36 cellular contexts compared by ENCODE assay signal in genomic region chr4:1958276-1959103, GRCh38. TPM values are rescaled to one million over a fixed set of nuclear protein-coding genes. Genes with fewer than 3 reads are reported as not detected.
DNase-seq lines count a peak whose midpoint lies in the region; ATAC-seq and TF ChIP-seq lines count a peak whose summit lies in the region.
"Had no signal": no experiment of that assay in that cellular context is flagged by ENCODE, and none has a peak within 500 bp of the region (broad histone marks: within the 10 kb centered on the region; RNA-seq: fewer than 3 reads in every experiment).

No MANE protein-coding gene starts in this region.

- no peak overlapping the region for H3K4me3 Mint-ChIP-seq in activated T-cell treated with anti-CD3 and anti-CD28 coated beads, Interleukin-2, amount 50 U/mL, for 24 hours
- H3K4me3 Mint-ChIP-seq in HFFc6 = no peak overlapping the region
- no peak overlapping the region for H3K4me3 Mint-ChIP-seq in neural crest cell
- H3K4me3 Mint-ChIP-seq in stimulated activated effector memory CD8-positive, alpha-beta T cell treated with anti-CD3 and anti-CD28 coated beads, Interleukin-12 subunit alpha, Interleukin-12 subunit beta, amount 100 ng/mL, for 72 hours = no peak overlapping the region
- H3K4me3 Mint-ChIP-seq: activated CD4-positive, alpha-beta T cell treated with anti-CD3 and anti-CD28 coated beads for 36 hours; CD4-positive, CD25-positive, alpha-beta regulatory T cell; central memory CD8-positive, alpha-beta T cell; memory B cell; nephron; stimulated activated naive CD8-positive, alpha-beta T cell treated with anti-CD3 and anti-CD28 coated beads, Interleukin-15, Interleukin-2, amounts not matched to agents 100 ng/mL and 50 ng/mL, for 24 hours had no signal

- no peaks in the 10 kb centered on the region for H3K27me3 ChIP-seq in testis
- H3K27me3 ChIP-seq: esophagus squamous epithelium, heart right ventricle, MG63, pancreas, Peyer's patch, uterus had no signal

- H3K27me3 Mint-ChIP-seq in activated T-cell treated with anti-CD3 and anti-CD28 coated beads, Interleukin-2, amount 50 U/mL, for 24 hours = no peaks in the 10 kb centered on the region
- H3K27me3 Mint-ChIP-seq in HFFc6 (ENCODE audit: insufficient read depth) (peaks cover 4% of the 10 kb centered on the region), neural crest cell (ENCODE audit: low read depth) (no peaks in the 10 kb centered on the region)
- H3K27me3 Mint-ChIP-seq: activated CD4-positive, alpha-beta T cell treated with anti-CD3 and anti-CD28 coated beads for 36 hours; CD4-positive, CD25-positive, alpha-beta regulatory T cell; central memory CD8-positive, alpha-beta T cell; memory B cell; stimulated activated naive CD8-positive, alpha-beta T cell treated with anti-CD3 and anti-CD28 coated beads, Interleukin-15, Interleukin-2, amounts not matched to agents 100 ng/mL and 50 ng/mL, for 24 hours had no signal

- H3K27ac ChIP-seq in testis = no peak overlapping the region
- H3K27ac ChIP-seq: A549, esophagus squamous epithelium, heart right ventricle, pancreas, Peyer's patch, thoracic aorta, uterus had no signal

- WGBS in testis, 2 donors = 77 to 85% methylated on average over 10 to 15 of the region's 15 CpGs

- TF ChIP-seq CTCF in HFFc6 (IDR thresholded peaks at IDR 0.05) (no peak), neural crest cell (conservative IDR thresholded peaks at IDR 0.05) (no peak), testis (IDR thresholded peaks at IDR 0.05) (no peak)

- no peak for TF ChIP-seq POLR2A in testis (IDR thresholded peaks at IDR 0.05)

- no peaks in the 10 kb centered on the region for H3K36me3 ChIP-seq in testis (ENCODE audit: low read depth, missing control alignments)
- H3K36me3 ChIP-seq: uterus had no signal

- no peaks in the 10 kb centered on the region for H3K9me3 Mint-ChIP-seq in activated T-cell treated with anti-CD3 and anti-CD28 coated beads, Interleukin-2, amount 50 U/mL, for 24 hours
- H3K9me3 Mint-ChIP-seq in HFFc6 = no peaks in the 10 kb centered on the region
- no peaks in the 10 kb centered on the region for H3K9me3 Mint-ChIP-seq in neural crest cell
- no peaks in the 10 kb centered on the region for H3K9me3 Mint-ChIP-seq in stimulated activated effector memory CD8-positive, alpha-beta T cell treated with anti-CD3 and anti-CD28 coated beads, Interleukin-12 subunit alpha, Interleukin-12 subunit beta, amount 100 ng/mL, for 72 hours
- H3K9me3 Mint-ChIP-seq: CD4-positive, CD25-positive, alpha-beta regulatory T cell; central memory CD8-positive, alpha-beta T cell; memory B cell; nephron; stimulated activated naive CD8-positive, alpha-beta T cell treated with anti-CD3 and anti-CD28 coated beads, Interleukin-15, Interleukin-2, amounts not matched to agents 100 ng/mL and 50 ng/mL, for 24 hours had no signal

- peaks cover 99% of the 10 kb centered on the region for H3K36me3 Mint-ChIP-seq in activated T-cell treated with anti-CD3 and anti-CD28 coated beads, Interleukin-2, amount 50 U/mL, for 24 hours (ENCODE audit: low read depth)
- H3K36me3 Mint-ChIP-seq in HFFc6 (ENCODE audit: low read depth) = peaks cover 50% of the 10 kb centered on the region
- H3K36me3 Mint-ChIP-seq in neural crest cell (ENCODE audit: low read depth) = peaks cover 29% of the 10 kb centered on the region
- H3K36me3 Mint-ChIP-seq in stimulated activated effector memory CD8-positive, alpha-beta T cell treated with anti-CD3 and anti-CD28 coated beads, Interleukin-12 subunit alpha, Interleukin-12 subunit beta, amount 100 ng/mL, for 72 hours = peaks cover 100% of the 10 kb centered on the region

- H3K4me1 ChIP-seq in testis = peaks cover 5% of the 10 kb centered on the region
- H3K4me1 ChIP-seq: A549, esophagus squamous epithelium, Peyer's patch, uterus had no signal

- no peak for ATAC-seq in stimulated activated effector memory CD8-positive, alpha-beta T cell treated with anti-CD3 and anti-CD28 coated beads, Interleukin-12 subunit alpha, Interleukin-12 subunit beta, amount 100 ng/mL, for 72 hours
- no peak for ATAC-seq in HG02852 (IDR thresholded peaks at IDR 0.05; ENCODE audit: unreplicated experiment)
- ATAC-seq: activated CD4-positive, alpha-beta T cell treated with anti-CD3 and anti-CD28 coated beads for 36 hours; pancreas had no signal

- intact Hi-C loops in testis (cut with DNase I; ENCODE audit: low total_unique reads) = no loop called here

- no peaks in the 10 kb centered on the region for H3K9me3 ChIP-seq in testis
- H3K9me3 ChIP-seq: A549, esophagus squamous epithelium, heart right ventricle, MG63, pancreas, Peyer's patch, thoracic aorta, uterus had no signal

- no peak for DNase-seq in activated T-cell treated with anti-CD3 and anti-CD28 coated beads, Interleukin-2, amount 50 U/mL, for 24 hours
- DNase-seq in activated T-cell treated with anti-CD3 and anti-CD28 coated beads, Interleukin-2, amount 50 U/mL, for 48 hours = no peak
- DNase-seq in HFFc6 (no peak), cerebellum (ENCODE audit: low spot score) (peak; percentile 47), neural crest cell (ENCODE audit: low read depth, low spot score) (no peak), testis (no peak)
- no peak for DNase-seq in stimulated activated effector memory CD8-positive, alpha-beta T cell treated with anti-CD3 and anti-CD28 coated beads, Interleukin-12 subunit alpha, Interleukin-12 subunit beta, amount 100 ng/mL, for 72 hours (ENCODE audit: low spot score in 2 of 2)
- DNase-seq: activated CD4-positive, alpha-beta T cell treated with anti-CD3 and anti-CD28 coated beads for 36 hours; activated effector memory CD4-positive, alpha-beta T cell treated with anti-CD3 and anti-CD28 coated beads, Interleukin-2, amount 50 U/mL, for 16 hours; activated T-cell treated with anti-CD3 and anti-CD28 coated beads for 4 hours; AML-193; CD4-positive, CD25-positive, alpha-beta regulatory T cell; dermis blood vessel endothelial cell; esophagus squamous epithelium; foreskin melanocyte; heart right ventricle; KG1; kidney glomerular epithelial cell; MG63; NCI-H1417 treated with DMSO at 0.1 percent for 48 hours; NCI-H2029 treated with DMSO at 0.1 percent for 48 hours; NCI-H446 treated with DMSO at 0.1 percent for 48 hours; NCI-H82; pancreas; Peyer's patch; stimulated activated CD4-positive, alpha-beta T cell treated with anti-CD3 and anti-CD28 coated beads, Interleukin-1b, Interleukin-23, amount 100 ng/mL, for 48 hours; SW 1271; T-helper 9 cell; uterus had no signal

- no peaks in the 10 kb centered on the region for H3K4me1 Mint-ChIP-seq in activated T-cell treated with anti-CD3 and anti-CD28 coated beads, Interleukin-2, amount 50 U/mL, for 24 hours (ENCODE audit: low read depth)
- H3K4me1 Mint-ChIP-seq in HFFc6 (ENCODE audit: low read depth) (peaks cover 10% of the 10 kb centered on the region), neural crest cell (no peaks in the 10 kb centered on the region)
- no peaks in the 10 kb centered on the region for H3K4me1 Mint-ChIP-seq in stimulated activated effector memory CD8-positive, alpha-beta T cell treated with anti-CD3 and anti-CD28 coated beads, Interleukin-12 subunit alpha, Interleukin-12 subunit beta, amount 100 ng/mL, for 72 hours
- H3K4me1 Mint-ChIP-seq: activated CD4-positive, alpha-beta T cell treated with anti-CD3 and anti-CD28 coated beads for 36 hours; CD4-positive, CD25-positive, alpha-beta regulatory T cell; memory B cell; nephron had no signal

- peak overlapping the region; percentile 33 for H3K27ac Mint-ChIP-seq in activated T-cell treated with anti-CD3 and anti-CD28 coated beads, Interleukin-2, amount 50 U/mL, for 24 hours
- peak overlapping the region; percentile 11 for H3K27ac Mint-ChIP-seq in HFFc6
- peak overlapping the region; percentile 38 for H3K27ac Mint-ChIP-seq in neural crest cell (ENCODE audit: unreplicated experiment)
- no peak overlapping the region for H3K27ac Mint-ChIP-seq in stimulated activated effector memory CD8-positive, alpha-beta T cell treated with anti-CD3 and anti-CD28 coated beads, Interleukin-12 subunit alpha, Interleukin-12 subunit beta, amount 100 ng/mL, for 72 hours
- H3K27ac Mint-ChIP-seq: activated CD4-positive, alpha-beta T cell treated with anti-CD3 and anti-CD28 coated beads for 36 hours; memory B cell; nephron; stimulated activated naive CD8-positive, alpha-beta T cell treated with anti-CD3 and anti-CD28 coated beads, Interleukin-15, Interleukin-2, amounts not matched to agents 100 ng/mL and 50 ng/mL, for 24 hours had no signal

- H3K4me3 ChIP-seq in testis = no peak overlapping the region
- H3K4me3 ChIP-seq: A549, esophagus squamous epithelium, heart right ventricle, MG63, pancreas, Peyer's patch, thoracic aorta, uterus had no signal

RNA-seq across cellular contexts. Expression of gene NELFA, which starts 50.3 kb away (rescaled TPM):
- 10 to 100 TPM; 19.2 to 21.2 (median 20.2) TPM for total RNA-seq in HFFc6 (2021; fragmentation: NEBNext Ultra II Directional; extraction: Animal tissue kit (Norgen Biotek cat#: 25700))
- total RNA-seq in cerebellum = 24.0 TPM
- 54.3 and 55.2 TPM in 2 replicates for total RNA-seq in neural crest cell
- 10 to 100 TPM; 72.5 to 77.9 TPM for total RNA-seq in testis
- 61.0 TPM for polyA plus RNA-seq in testis (ENCODE audit: insufficient read depth, low read depth, low replicate concordance)
